Comparison of ENCODE assay signal across 8 cellular contexts in genomic region chr7:77759294-77759889, GRCh38. TPM values are rescaled to one million over a fixed set of nuclear protein-coding genes. Genes with fewer than 3 reads are reported as not detected.
A peak's percentile ranks its signal among the peaks of the same experiment; 100 is the strongest.
DNase-seq lines count a peak whose midpoint lies in the region; ATAC-seq, FAIRE-seq and TF ChIP-seq lines count a peak whose summit lies in the region.

No MANE protein-coding gene starts in this region.

- DNase-seq in AG10803 (ENCODE audit: low read depth) (peak; percentile 66), NCI-H2081 treated with DMSO at 0.1 percent for 48 hours (lab: John Stamatoyannopoulos, UW) (peak; percentile 8), mammary epithelial cell (peak; percentile 39)
- DNase-seq in stimulated activated CD4-positive, alpha-beta T cell treated with anti-CD3 and anti-CD28 coated beads, Interleukin-1b, Interleukin-23, amount 100 ng/mL, for 4 hours (ENCODE audit: low read depth in 2 of 2) = peak; percentile 14 to 80

- H3K4me1 ChIP-seq in mammary epithelial cell (ENCODE audit: insufficient read depth, low read length) = no peaks in the 10 kb centered on the region

- H3K27ac ChIP-seq in VCaP (peak overlapping the region; percentile 39; the same call in 1 of the 2 replicates), mammary epithelial cell (ENCODE audit: insufficient read depth, low read depth, low read length) (no peak overlapping the region)

- peak; percentile 35 for ATAC-seq in GM19395 (IDR thresholded peaks at IDR 0.05; ENCODE audit: unreplicated experiment)
- ATAC-seq in GM21576 (IDR thresholded peaks at IDR 0.05; ENCODE audit: unreplicated experiment) = no peak

- no TSS peak for BruUV-seq in mammary epithelial cell (replicated peaks; lab: Mats Ljungman, UMichigan)

- TF ChIP-seq CTCF in AG10803 (conservative IDR thresholded peaks at IDR 0.05; ENCODE audit: low read length) (peak; percentile 84), VCaP (conservative IDR thresholded peaks at IDR 0.05) (peak; percentile 83), mammary epithelial cell (conservative IDR thresholded peaks at IDR 0.05 in 1 of 2, IDR thresholded peaks at IDR 0.05 in 1 of 2; ENCODE audit: extremely low read depth in 1 of 2, insufficient read depth in 1 of 2, low read depth in 1 of 2, low read length in 2 of 2) (peak; percentile 70 to 76)

- WGBS in mammary epithelial cell (ENCODE audit: low coverage, missing lambda C conversion rate) = 12% methylated on average over 3 of the region's 3 CpGs

- peak overlapping the region; percentile 33 for H2AFZ ChIP-seq in mammary epithelial cell (ENCODE audit: low read depth, low read length)

- no peak overlapping the region for H3K9ac ChIP-seq in mammary epithelial cell (ENCODE audit: insufficient read depth, low read length)

- no peaks in the 10 kb centered on the region for H3K36me3 ChIP-seq in mammary epithelial cell (ENCODE audit: insufficient read depth, low read length)

- H3K4me2 ChIP-seq in mammary epithelial cell (ENCODE audit: insufficient read depth, low read depth, low read length) = peak overlapping the region; percentile 4

- no peak overlapping the region for H3K4me3 ChIP-seq in AG10803 (ENCODE audit: low read length)
- H3K4me3 ChIP-seq in mammary epithelial cell (replicated peaks in 1 of 3; ENCODE audit: insufficient read depth in 1 of 3, low read depth in 2 of 3, low read length in 3 of 3) = no peak overlapping the region

- H3K9me3 ChIP-seq in mammary epithelial cell (replicated peaks; ENCODE audit: insufficient read depth, low read length) = no peaks in the 10 kb centered on the region

- dilution Hi-C loops in mammary epithelial cell (cut with HindIII; ENCODE audit: low sequenced_read_pairs) = no loop called here

- in situ Hi-C loops in mammary epithelial cell (cut with MboI; ENCODE audit: low sequenced_read_pairs in 2 of 2) = loop anchor here (5.0 to 10.0 kb wide), 2 partner anchors 95 to 102 kb away; no protein-coding TSS in a partner anchor

- peak; percentile 97 for FAIRE-seq in islet of Langerhans (lab: Jason Lieb, UNC)

- H3K79me2 ChIP-seq in mammary epithelial cell (ENCODE audit: insufficient read depth, low read length) = peaks cover 46% of the 10 kb centered on the region

- CTCF ChIA-PET in mammary epithelial cell (lab: Charles Lee; ENCODE audit: low non-redundant PET) = no interaction called here

- H3K27me3 ChIP-seq in mammary epithelial cell (ENCODE audit: insufficient read depth, low read length) = no peaks in the 10 kb centered on the region

- intact Hi-C loops in mammary epithelial cell (cut with micrococcal nuclease) = loop anchor here (1.0 to 2.0 kb wide), 4 partner anchors 63 to 321 kb away; partner anchors contain the start of gene RSBN1L

- H4K20me1 ChIP-seq in mammary epithelial cell (ENCODE audit: insufficient read depth, low read length) = no peaks in the 10 kb centered on the region

RNA-seq across cellular contexts. Expression of gene TMEM60, which starts 38.8 kb away (rescaled TPM):
- 10 to 100 TPM in 1 of 2 donors, 1 to 10 TPM in 1; 9.5 to 12.8 TPM for total RNA-seq in mammary epithelial cell
- 18.6 TPM for polyA plus RNA-seq in mammary epithelial cell
- 3.4 TPM for polyA minus RNA-seq in mammary epithelial cell

RNA-seq across cellular contexts. Expression of gene PHTF2, which starts 39.2 kb away (rescaled TPM):
- 10 to 100 TPM; 19.8 to 26.4 TPM for total RNA-seq in mammary epithelial cell
- polyA plus RNA-seq in mammary epithelial cell = 15.2 TPM
- polyA minus RNA-seq in mammary epithelial cell = 21.5 TPM

Comparison
In these comparisons a context has a peak if more than half of its experiments do, and no peak if none do; other contexts are left out.
1. DNase-seq: peak in every context shown above with its lines; median percentile 66 in AG10803; 47 in stimulated activated CD4-positive, alpha-beta T cell treated with anti-CD3 and anti-CD28 coated beads, Interleukin-1b, Interleukin-23, amount 100 ng/mL, for 4 hours; 39 in mammary epithelial cell; 8 in NCI-H2081 treated with DMSO at 0.1 percent for 48 hours.